ENCODE assay signal across 13 cellular contexts in genomic region chr2:232446266-232446777, GRCh38. TPM values are rescaled to one million over a fixed set of nuclear protein-coding genes. Genes with fewer than 3 reads are reported as not detected.
DNase-seq lines count a peak whose midpoint lies in the region; ATAC-seq, FAIRE-seq and TF ChIP-seq lines count a peak whose summit lies in the region.
"Not testable (repeated sequence)": the region's sequence is repeated elsewhere in the genome, so short reads cannot be mapped to it uniquely, and the experiment has no call there.
"Had no signal": no experiment of that assay in that cellular context is flagged by ENCODE, and none has a peak within 500 bp of the region (broad histone marks: within the 10 kb centered on the region; RNA-seq: fewer than 3 reads in every experiment).

No MANE protein-coding gene starts in this region.

- ATAC-seq in activated naive CD8-positive, alpha-beta T cell treated with anti-CD3 and anti-CD28 coated beads, Interleukin-2, amount 50 U/mL, for 24 hours = peak; percentile 30

- H3K79me2 ChIP-seq in endothelial cell of umbilical vein (ENCODE audit: control insufficient read depth, insufficient read depth, low read length) = not testable (repeated sequence)

- not testable (repeated sequence) for BruUV-seq in endothelial cell of umbilical vein (replicated peaks; lab: Mats Ljungman, UMichigan)

- H3K27me3 ChIP-seq in endothelial cell of umbilical vein (ENCODE audit: control insufficient read depth in 2 of 2, insufficient read depth in 2 of 2, low read length in 2 of 2); tibial nerve: not testable (repeated sequence)

- H3K9ac ChIP-seq in endothelial cell of umbilical vein (replicated peaks; ENCODE audit: extremely low read depth, insufficient read depth, low read length) = not testable (repeated sequence)

- not testable (repeated sequence) for H3K4me3 Mint-ChIP-seq in HFFc6; activated naive CD8-positive, alpha-beta T cell treated with anti-CD3 and anti-CD28 coated beads, Interleukin-2, amount 50 U/mL, for 24 hours; nephron progenitor cell

- H3K27me3 Mint-ChIP-seq in HFFc6 (ENCODE audit: insufficient read depth) (peaks cover 19% of the 10 kb centered on the region), nephron progenitor cell (ENCODE audit: low read depth, poor library complexity) (peaks cover 26% of the 10 kb centered on the region)
- not testable (repeated sequence) for H3K27me3 Mint-ChIP-seq in activated naive CD8-positive, alpha-beta T cell treated with anti-CD3 and anti-CD28 coated beads, Interleukin-2, amount 50 U/mL, for 24 hours

- H3K4me1 ChIP-seq in endothelial cell of umbilical vein (ENCODE audit: control insufficient read depth, extremely low read depth, insufficient read depth, low read length) = not testable (repeated sequence)
- peaks cover 0 to 13% (median 0%) of the 10 kb centered on the region in 4 donors for H3K4me1 ChIP-seq in tibial nerve

- peak; percentile 11 for DNase-seq in DMS53 (lab: John Stamatoyannopoulos, UW)
- not testable (repeated sequence) for DNase-seq in HFFc6; RWPE1 (ENCODE audit: low spot score); activated naive CD8-positive, alpha-beta T cell treated with anti-CD3 and anti-CD28 coated beads, Interleukin-2, amount 50 U/mL, for 24 hours; endothelial cell of umbilical vein (ENCODE audit: low read depth, low spot score); nephron progenitor cell; tibial nerve (ENCODE audit: low spot score in 2 of 2)
- DNase-seq in left kidney (ENCODE audit: low read depth, low spot score) = peak; percentile 44

- not testable (repeated sequence) for TF ChIP-seq POLR2A in endothelial cell of umbilical vein (IDR thresholded peaks at IDR 0.05; ENCODE audit: low read depth, low read length); tibial nerve (IDR thresholded peaks at IDR 0.05)

- peak; percentile 82 for TF ChIP-seq CTCF in HFFc6 (IDR thresholded peaks at IDR 0.05)
- TF ChIP-seq CTCF in RWPE1 (conservative IDR thresholded peaks at IDR 0.05; ENCODE audit: low read depth) = peak; percentile 33; the same call in 1 of the 2 replicates
- TF ChIP-seq CTCF in endothelial cell of umbilical vein (IDR thresholded peaks at IDR 0.05; ENCODE audit: extremely low read depth in 1 of 2, insufficient read depth in 1 of 2, low read depth in 1 of 2, low read length in 2 of 2) = not testable (repeated sequence)
- peak; percentile 47 for TF ChIP-seq CTCF in nephron progenitor cell (IDR thresholded peaks at IDR 0.05)
- peak in 3 of 5 experiments; percentile 8 to 37 (median 31) for TF ChIP-seq CTCF in tibial nerve (IDR thresholded peaks at IDR 0.05)

- H3K27ac ChIP-seq in RWPE1; endothelial cell of umbilical vein (ENCODE audit: insufficient read depth, low read depth, low read length): not testable (repeated sequence)
- H3K27ac ChIP-seq in tibial nerve = peak overlapping the region in 1 of 4 donors; percentile 89

- H3K36me3 Mint-ChIP-seq in HFFc6 (ENCODE audit: low read depth); activated naive CD8-positive, alpha-beta T cell treated with anti-CD3 and anti-CD28 coated beads, Interleukin-2, amount 50 U/mL, for 24 hours (ENCODE audit: low read depth); nephron progenitor cell (ENCODE audit: low read depth): not testable (repeated sequence)

- not testable (repeated sequence) for H3K36me3 ChIP-seq in endothelial cell of umbilical vein (ENCODE audit: control insufficient read depth in 2 of 2, extremely low read depth in 1 of 2, insufficient read depth in 2 of 2, low read length in 2 of 2); tibial nerve

- H3K9me3 ChIP-seq in endothelial cell of umbilical vein (replicated peaks; ENCODE audit: control insufficient read depth, insufficient read depth, low read length); tibial nerve: not testable (repeated sequence)

- WGBS in tibial nerve, 2 donors = 32 to 34% methylated on average over 7 to 8 of the region's 9 CpGs

- dilution Hi-C loops in endothelial cell of umbilical vein (cut with MboI; ENCODE audit: extremely low pct_ligation_motif_present, low sequenced_read_pairs) = not testable (repeated sequence)

- not testable (repeated sequence) for H3K4me3 ChIP-seq in endothelial cell of umbilical vein (replicated peaks in 1 of 3; ENCODE audit: insufficient read depth in 1 of 3, low read depth in 1 of 3, low read length in 3 of 3); tibial nerve

- not testable (repeated sequence) for H3K27ac Mint-ChIP-seq in HFFc6; activated naive CD8-positive, alpha-beta T cell treated with anti-CD3 and anti-CD28 coated beads, Interleukin-2, amount 50 U/mL, for 24 hours; nephron progenitor cell

- H4K20me1 ChIP-seq in endothelial cell of umbilical vein (replicated peaks; ENCODE audit: control insufficient read depth, extremely low read depth, insufficient read depth, low read length) = not testable (repeated sequence)

- CTCF ChIA-PET in RWPE1 (lab: Yijun Ruan, JAX) = interaction anchor here (0.7 to 2.5 kb wide), 8 partner anchors 9 to 982 kb away, joined by 3 to 24 read pairs (median 3); partner anchors contain the start of genes NCL and NPPC
- CTCF ChIA-PET in endothelial cell of umbilical vein (lab: Charles Lee) = interaction anchor here (0.8 to 3.1 kb wide), 4 partner anchors 27 to 548 kb away, joined by 3 to 44 read pairs (median 4); partner anchors contain the start of gene PRSS56

- not testable (repeated sequence) for H2AFZ ChIP-seq in endothelial cell of umbilical vein (ENCODE audit: low read depth, low read length)

- not testable (repeated sequence) for TF ChIP-seq EP300 in tibial nerve (IDR thresholded peaks at IDR 0.05)

- H3K4me1 Mint-ChIP-seq in HFFc6 (ENCODE audit: low read depth); activated naive CD8-positive, alpha-beta T cell treated with anti-CD3 and anti-CD28 coated beads, Interleukin-2, amount 50 U/mL, for 24 hours: not testable (repeated sequence)
- peaks cover 27% of the 10 kb centered on the region for H3K4me1 Mint-ChIP-seq in nephron progenitor cell

- not testable (repeated sequence) for H3K9me1 ChIP-seq in endothelial cell of umbilical vein (replicated peaks; ENCODE audit: control insufficient read depth, extremely low read depth, insufficient read depth, low read length)

- H3K9me3 Mint-ChIP-seq in HFFc6; activated naive CD8-positive, alpha-beta T cell treated with anti-CD3 and anti-CD28 coated beads, Interleukin-2, amount 50 U/mL, for 24 hours; nephron progenitor cell: not testable (repeated sequence)

- not testable (repeated sequence) for H3K4me2 ChIP-seq in endothelial cell of umbilical vein (ENCODE audit: insufficient read depth, low read length)

- POLR2A ChIA-PET in RWPE1 (lab: Yijun Ruan, JAX; ENCODE audit: low non-redundant PET); endothelial cell of umbilical vein (lab: Charles Lee): not testable (repeated sequence)

- intact Hi-C loops in endothelial cell of umbilical vein (cut with micrococcal nuclease) = not testable (repeated sequence)

- peak; percentile 71 for FAIRE-seq in endothelial cell of umbilical vein (lab: Jason Lieb, UNC)

RNA-seq across cellular contexts. Expression of gene ALPI, which starts 9.6 kb away (rescaled TPM):
- not detected for total RNA-seq in HFFc6 (2021; fragmentation: NEBNext Ultra II Directional; extraction: Animal tissue kit (Norgen Biotek cat#: 25700))
- total RNA-seq in endothelial cell of umbilical vein (not detected in 2 replicates), tibial nerve (not detected)
- polyA plus RNA-seq in endothelial cell of umbilical vein = not detected in 2 replicates
- polyA plus RNA-seq in endothelial cell of umbilical vein (2011; cell fraction: cytosol; rRNA removed) = not detected in 2 replicates
- polyA plus RNA-seq in endothelial cell of umbilical vein (2011; cell fraction: nucleus; rRNA removed) = not detected in 2 replicates
- not detected in 2 replicates for polyA plus RNA-seq in endothelial cell of umbilical vein (2012)
- not detected in 2 replicates for polyA minus RNA-seq in endothelial cell of umbilical vein
- polyA minus RNA-seq in endothelial cell of umbilical vein (2011; cell fraction: cytosol; rRNA and poly(A)+ RNA removed) = 0.72 TPM
- polyA minus RNA-seq in endothelial cell of umbilical vein (2011; cell fraction: nucleus; rRNA and poly(A)+ RNA removed) = not detected in 2 replicates
- total RNA-seq: glomerular endothelial cell, GM23248, pancreas, skeletal muscle tissue, suprapubic skin had no signal
- polyA plus RNA-seq: GM23248, pancreas had no signal

RNA-seq across cellular contexts. Expression of gene ALPG, which starts 39.7 kb away (rescaled TPM):
- not detected for total RNA-seq in HFFc6 (2021; fragmentation: NEBNext Ultra II Directional; extraction: Animal tissue kit (Norgen Biotek cat#: 25700))
- total RNA-seq in endothelial cell of umbilical vein (not detected in 2 replicates), tibial nerve (not detected)
- not detected in 2 replicates for polyA plus RNA-seq in endothelial cell of umbilical vein
- not detected in 2 replicates for polyA plus RNA-seq in endothelial cell of umbilical vein (2011; cell fraction: cytosol; rRNA removed)
- polyA plus RNA-seq in endothelial cell of umbilical vein (2011; cell fraction: nucleus; rRNA removed) = not detected in 2 replicates
- not detected in 2 replicates for polyA plus RNA-seq in endothelial cell of umbilical vein (2012)
- polyA minus RNA-seq in endothelial cell of umbilical vein = not detected in 2 replicates
- not detected for polyA minus RNA-seq in endothelial cell of umbilical vein (2011; cell fraction: cytosol; rRNA and poly(A)+ RNA removed)
- polyA minus RNA-seq in endothelial cell of umbilical vein (2011; cell fraction: nucleus; rRNA and poly(A)+ RNA removed) = not detected in 2 replicates
- total RNA-seq: glomerular endothelial cell, GM23248, pancreas, skeletal muscle tissue, suprapubic skin had no signal
- polyA plus RNA-seq: GM23248, pancreas had no signal

RNA-seq across cellular contexts. Expression of gene ECEL1, which starts 41.3 kb away (rescaled TPM):
- not detected for total RNA-seq in HFFc6 (2021; fragmentation: NEBNext Ultra II Directional; extraction: Animal tissue kit (Norgen Biotek cat#: 25700))
- not detected in 2 replicates for total RNA-seq in endothelial cell of umbilical vein
- polyA plus RNA-seq in endothelial cell of umbilical vein = not detected in 2 replicates
- polyA plus RNA-seq in endothelial cell of umbilical vein (2011; cell fraction: cytosol; rRNA removed) = not detected in 2 replicates
- not detected in 2 replicates for polyA plus RNA-seq in endothelial cell of umbilical vein (2011; cell fraction: nucleus; rRNA removed)
- polyA plus RNA-seq in endothelial cell of umbilical vein (2012) = not detected in 2 replicates
- not detected in 2 replicates for polyA minus RNA-seq in endothelial cell of umbilical vein
- polyA minus RNA-seq in endothelial cell of umbilical vein (2011; cell fraction: cytosol; rRNA and poly(A)+ RNA removed) = not detected
- not detected in 2 replicates for polyA minus RNA-seq in endothelial cell of umbilical vein (2011; cell fraction: nucleus; rRNA and poly(A)+ RNA removed)
- 1 to 10 TPM in 3 of 4 donors, not detected in 1; 1.0 to 7.3 (median 1.8) TPM for total RNA-seq in tibial nerve
- total RNA-seq: glomerular endothelial cell had no signal
- polyA plus RNA-seq: GM23248 had no signal
